In genomic region chr5:117713585-117714198, GRCh38 we compare ENCODE assay signal across 25 cellular contexts.
DNase-seq lines count a peak whose midpoint lies in the region; ATAC-seq, FAIRE-seq and TF ChIP-seq lines count a peak whose summit lies in the region.
"Had no signal": no experiment of that assay in that cellular context is flagged by ENCODE, and none has a peak within 500 bp of the region (broad histone marks: within the 10 kb centered on the region; RNA-seq: fewer than 3 reads in every experiment).

No MANE protein-coding gene starts in this region.

- POLR2A ChIA-PET in H1 (lab: Charles Lee; ENCODE audit: partially characterized antibody), result no interaction called here
- POLR2A ChIA-PET in naive thymus-derived CD4-positive, alpha-beta T cell (lab: Charles Lee), result no interaction called here

- TF ChIP-seq EP300 in H1 (IDR thresholded peaks at IDR 0.05; ENCODE audit: borderline replicate concordance in 1 of 2, low read depth in 2 of 2, low read length in 2 of 2), result peak; percentile 45 to 84; a peak in 1 of 3 replicates

- H3K4me2 ChIP-seq in H1 (ENCODE audit: insufficient read depth in 1 of 2, low read depth in 2 of 2, low read length in 2 of 2), result no peak overlapping the region
- no peak overlapping the region for H3K4me2 ChIP-seq in MM.1S (ENCODE audit: low read depth, low read length)
- H3K4me2 ChIP-seq: A549, neural progenitor cell had no signal

- TF ChIP-seq POLR2A in NB4 (IDR thresholded peaks at IDR 0.05; ENCODE audit: extremely low read depth, insufficient read length) (no peak), H1 (IDR thresholded peaks at IDR 0.05; ENCODE audit: control extremely low read depth in 1 of 2, low read depth in 2 of 2, low read length in 2 of 2) (no peak)

- H3K4me1 Mint-ChIP-seq in naive thymus-derived CD4-positive, alpha-beta T cell, result no peaks in the 10 kb centered on the region
- H3K4me1 Mint-ChIP-seq: activated naive CD8-positive, alpha-beta T cell treated with anti-CD3 and anti-CD28 coated beads, Interleukin-2, amount 10 ng/mL, durations not matched to agents 7 days and 5 days; CD14-positive monocyte; neural progenitor cell had no signal

- TF ChIP-seq CTCF in NB4 (IDR thresholded peaks at IDR 0.05; ENCODE audit: low read depth, low read length), result no peak
- TF ChIP-seq CTCF in H1 (IDR thresholded peaks at IDR 0.05; ENCODE audit: control extremely low read depth in 1 of 3, insufficient read depth in 1 of 3, low read depth in 1 of 3, low read length in 3 of 3), result no peak
- TF ChIP-seq CTCF in MM.1S (IDR thresholded peaks at IDR 0.05; ENCODE audit: low read length), result no peak

- H3K27me3 ChIP-seq in H1 (replicated peaks in 1 of 4; ENCODE audit: control insufficient read depth in 3 of 4, extremely low read depth in 1 of 4, insufficient read depth in 3 of 4, low read length in 3 of 4) (no peaks in the 10 kb centered on the region), MM.1S (replicated peaks; ENCODE audit: insufficient read depth, low read length) (no peaks in the 10 kb centered on the region)
- no peaks in the 10 kb centered on the region for H3K27me3 ChIP-seq in naive thymus-derived CD4-positive, alpha-beta T cell (ENCODE audit: control insufficient read depth in 2 of 2, insufficient read depth in 2 of 2, low read length in 2 of 2)
- H3K27me3 ChIP-seq: gastrocnemius medialis, neural progenitor cell, Peyer's patch, vagina had no signal

- no peak overlapping the region for H2BK12ac ChIP-seq in H1 (ENCODE audit: low read depth, low read length)

- no peak overlapping the region for H3K4me3 Mint-ChIP-seq in naive thymus-derived CD4-positive, alpha-beta T cell
- H3K4me3 Mint-ChIP-seq: activated CD8-positive, alpha-beta T cell treated with anti-CD3 and anti-CD28 coated beads for 36 hours; activated naive CD8-positive, alpha-beta T cell treated with anti-CD3 and anti-CD28 coated beads, Interleukin-2, amount 10 ng/mL, durations not matched to agents 7 days and 5 days; activated T-cell treated with anti-CD3 and anti-CD28 coated beads, Interleukin-2, amount 50 U/mL, for 72 hours; CD14-positive monocyte; effector memory CD8-positive, alpha-beta T cell; neural progenitor cell had no signal

- H3K9me2 ChIP-seq in MM.1S (replicated peaks; ENCODE audit: insufficient read depth, low read length), result no peaks in the 10 kb centered on the region

- H3K79me1 ChIP-seq in H1 (ENCODE audit: low read depth, low read length), result no peaks in the 10 kb centered on the region

- H3K9ac ChIP-seq in H1 (replicated peaks in 1 of 4; ENCODE audit: extremely low read depth in 1 of 4, low read depth in 3 of 4, low read length in 3 of 4), result no peak overlapping the region
- H3K9ac ChIP-seq in MM.1S (ENCODE audit: low read length), result no peak overlapping the region
- H3K9ac ChIP-seq: neural progenitor cell had no signal

- H2BK120ac ChIP-seq in H1 (replicated peaks; ENCODE audit: low read depth, low read length), result no peak overlapping the region

- H4K91ac ChIP-seq in H1 (replicated peaks; ENCODE audit: insufficient read length, low read length), result no peak overlapping the region

- H2AK5ac ChIP-seq in H1 (ENCODE audit: low read depth, low read length), result no peak overlapping the region

- H3K9me3 ChIP-seq in H1 (ENCODE audit: insufficient read depth in 2 of 2, low read depth in 1 of 2, low read length in 1 of 2) (peaks cover 23 to 30% of the 10 kb centered on the region in 2 experiments), MM.1S (replicated peaks; ENCODE audit: insufficient read depth, low read length) (no peaks in the 10 kb centered on the region)
- peaks cover 0 to 18% (median 5%) of the 10 kb centered on the region in 3 experiments for H3K9me3 ChIP-seq in naive thymus-derived CD4-positive, alpha-beta T cell (ENCODE audit: control insufficient read depth in 2 of 3, low read length in 3 of 3)
- H3K9me3 ChIP-seq: gastrocnemius medialis had no signal

- H3K79me2 ChIP-seq in H1 (ENCODE audit: control insufficient read depth in 1 of 2, insufficient read depth in 2 of 2, low read length in 2 of 2) (no peaks in the 10 kb centered on the region), MM.1S (ENCODE audit: low read length) (no peaks in the 10 kb centered on the region)

- H3K4ac ChIP-seq in H1 (replicated peaks; ENCODE audit: insufficient read length, low read depth, low read length), result no peak overlapping the region

- H2AFZ ChIP-seq in H1 (ENCODE audit: low read length), result no peak overlapping the region
- H2AFZ ChIP-seq in MM.1S (ENCODE audit: low read length), result no peak overlapping the region
- H2AFZ ChIP-seq: neural progenitor cell had no signal

- H2BK15ac ChIP-seq in H1 (ENCODE audit: low read length), result no peak overlapping the region

- no peak overlapping the region for H3K27ac ChIP-seq in H1 (ENCODE audit: low read depth, low read length)
- no peak overlapping the region for H3K27ac ChIP-seq in naive thymus-derived CD4-positive, alpha-beta T cell (ENCODE audit: low read depth, low read length)
- H3K27ac ChIP-seq in MM.1S (ENCODE audit: low read length), result no peak overlapping the region
- H3K27ac ChIP-seq: A549, gastrocnemius medialis, neural progenitor cell, Peyer's patch, vagina, WERI-Rb-1 had no signal

- no peaks in the 10 kb centered on the region for H3K4me1 ChIP-seq in H1 (replicated peaks in 1 of 4; ENCODE audit: control insufficient read depth in 3 of 4, insufficient read depth in 4 of 4, low read length in 3 of 4)
- H3K4me1 ChIP-seq in naive thymus-derived CD4-positive, alpha-beta T cell (ENCODE audit: control insufficient read depth in 2 of 2, insufficient read depth in 2 of 2, low read length in 2 of 2), result no peaks in the 10 kb centered on the region
- H3K4me1 ChIP-seq in MM.1S (ENCODE audit: low read length), result no peaks in the 10 kb centered on the region
- H3K4me1 ChIP-seq: A549, gastrocnemius medialis, neural progenitor cell, Peyer's patch, vagina had no signal

- H3K9me3 Mint-ChIP-seq in naive thymus-derived CD4-positive, alpha-beta T cell, result peaks cover 11 to 44% (median 29%) of the 10 kb centered on the region in 11 donors

- no peak overlapping the region for H2BK20ac ChIP-seq in H1 (ENCODE audit: low read length)

- no peaks in the 10 kb centered on the region for H3K23me2 ChIP-seq in H1 (ENCODE audit: low read depth, low read length)

- intact Hi-C loops in naive thymus-derived CD4-positive, alpha-beta T cell (cut with micrococcal nuclease), result no loop called here

- no peak overlapping the region for H3K4me3 ChIP-seq in NB4 (ENCODE audit: low read depth, low read length)
- H3K4me3 ChIP-seq in H1 (ENCODE audit: extremely low read depth in 1 of 4, insufficient read depth in 2 of 4, low read depth in 3 of 4, low read length in 4 of 4), result no peak overlapping the region; a peak in 1 of 8 replicates
- H3K4me3 ChIP-seq in naive thymus-derived CD4-positive, alpha-beta T cell (ENCODE audit: low read length), result peak overlapping the region; percentile 32
- H3K4me3 ChIP-seq in MM.1S (ENCODE audit: low read length), result no peak overlapping the region
- H3K4me3 ChIP-seq: A549, gastrocnemius medialis, lung, neural progenitor cell, Peyer's patch, vagina had no signal

- no peak overlapping the region for H2BK5ac ChIP-seq in H1 (ENCODE audit: low read depth, low read length)

- CTCF ChIA-PET in H1 (lab: Charles Lee; ENCODE audit: partially characterized antibody), result no interaction called here
- CTCF ChIA-PET in naive thymus-derived CD4-positive, alpha-beta T cell (lab: Charles Lee), result no interaction called here

- H3K23ac ChIP-seq in H1 (ENCODE audit: insufficient read length), result no peak overlapping the region

- no peaks in the 10 kb centered on the region for H3K27me3 Mint-ChIP-seq in naive thymus-derived CD4-positive, alpha-beta T cell
- H3K27me3 Mint-ChIP-seq: activated CD8-positive, alpha-beta T cell treated with anti-CD3 and anti-CD28 coated beads for 36 hours; activated naive CD8-positive, alpha-beta T cell treated with anti-CD3 and anti-CD28 coated beads, Interleukin-2, amount 10 ng/mL, durations not matched to agents 7 days and 5 days; effector memory CD8-positive, alpha-beta T cell had no signal

- H3K18ac ChIP-seq in H1 (ENCODE audit: extremely low read depth, low read length), result no peak overlapping the region

- no peak for FAIRE-seq in H1 (lab: Jason Lieb, UNC)
- FAIRE-seq: A549 had no signal

- H4K8ac ChIP-seq in H1 (ENCODE audit: extremely low read depth, insufficient read depth, low read length), result no peak overlapping the region

- DNase-seq in NCI-H1417 (lab: John Stamatoyannopoulos, UW) (peak; percentile 2 to 13 (median 11)), NCI-H1417 treated with DMSO at 0.1 percent for 48 hours (lab: John Stamatoyannopoulos, UW) (no peak), NB4 (ENCODE audit: low read depth) (peak; percentile 19), H1 (ENCODE audit: low read depth in 1 of 2, low spot score in 2 of 2) (peak in 1 of 2 experiments; percentile 52), NCI-H774 (lab: John Stamatoyannopoulos, UW) (no peak), MM.1S (no peak)
- no peak for DNase-seq in naive thymus-derived CD4-positive, alpha-beta T cell
- no peak for DNase-seq in effector CD8-positive, alpha-beta T cell (lab: John Stamatoyannopoulos, UW)
- DNase-seq: activated CD8-positive, alpha-beta T cell treated with anti-CD3 and anti-CD28 coated beads for 36 hours; activated naive CD8-positive, alpha-beta T cell treated with anti-CD3 and anti-CD28 coated beads, Interleukin-2, amount 10 ng/mL, durations not matched to agents 7 days and 5 days; central memory CD4-positive, alpha-beta T cell; effector memory CD8-positive, alpha-beta T cell; gastrocnemius medialis; NCI-H187; NCI-H524 treated with DMSO at 0.1 percent for 48 hours; Peyer's patch; stimulated activated CD4-positive, alpha-beta T cell treated with anti-CD3 and anti-CD28 coated beads, Interleukin-2, amount 100 ng/mL, for 24 hours; WERI-Rb-1 had no signal

- H4K5ac ChIP-seq in H1 (ENCODE audit: insufficient read length, low read depth, low read length), result no peak overlapping the region

- H3K36me3 ChIP-seq in H1 (ENCODE audit: control insufficient read depth in 2 of 4, insufficient read depth in 4 of 4, low read length in 3 of 4) (peaks cover 0 to 3% (median 0%) of the 10 kb centered on the region in 4 experiments; a peak in 1 of 8 replicates), MM.1S (replicated peaks; ENCODE audit: insufficient read depth, low read length) (no peaks in the 10 kb centered on the region)
- H3K36me3 ChIP-seq in naive thymus-derived CD4-positive, alpha-beta T cell (ENCODE audit: control insufficient read depth in 2 of 3, insufficient read depth in 3 of 3, low read length in 3 of 3), result no peaks in the 10 kb centered on the region
- H3K36me3 ChIP-seq: gastrocnemius medialis, neural progenitor cell, Peyer's patch, vagina, WERI-Rb-1 had no signal

- no peaks in the 10 kb centered on the region for H3F3A ChIP-seq in MM.1S (ENCODE audit: insufficient read depth, low read length)

- H3K14ac ChIP-seq in H1 (ENCODE audit: insufficient read length), result no peak overlapping the region

- H3K36me3 Mint-ChIP-seq in naive thymus-derived CD4-positive, alpha-beta T cell, result peaks cover 0 to 8% (median 6%) of the 10 kb centered on the region in 5 donors
- H3K36me3 Mint-ChIP-seq: activated naive CD8-positive, alpha-beta T cell treated with anti-CD3 and anti-CD28 coated beads, Interleukin-2, amount 10 ng/mL, durations not matched to agents 7 days and 5 days; CD14-positive monocyte had no signal

- no peaks in the 10 kb centered on the region for H4K20me1 ChIP-seq in H1 (replicated peaks in 1 of 2; ENCODE audit: control insufficient read depth in 1 of 2, insufficient read depth in 2 of 2, low read length in 2 of 2)
- H4K20me1 ChIP-seq in MM.1S (ENCODE audit: insufficient read depth, low read length), result no peaks in the 10 kb centered on the region

- no peak overlapping the region for H3K27ac Mint-ChIP-seq in naive thymus-derived CD4-positive, alpha-beta T cell
- H3K27ac Mint-ChIP-seq: activated CD8-positive, alpha-beta T cell treated with anti-CD3 and anti-CD28 coated beads for 36 hours; activated naive CD8-positive, alpha-beta T cell treated with anti-CD3 and anti-CD28 coated beads, Interleukin-2, amount 10 ng/mL, durations not matched to agents 7 days and 5 days; activated T-cell treated with anti-CD3 and anti-CD28 coated beads, Interleukin-2, amount 50 U/mL, for 72 hours; CD14-positive monocyte; effector memory CD8-positive, alpha-beta T cell; neural progenitor cell had no signal

- no peak overlapping the region for H3K56ac ChIP-seq in H1 (replicated peaks; ENCODE audit: insufficient read length, low read depth, low read length)

- TF ChIP-seq RAD21 in H1 (IDR thresholded peaks at IDR 0.05 in 1 of 2, conservative IDR thresholded peaks at IDR 0.05 in 1 of 2; ENCODE audit: low read depth in 2 of 2, low read length in 2 of 2), result no peak

- ATAC-seq in naive thymus-derived CD4-positive, alpha-beta T cell, result no peak
- ATAC-seq: A549; activated CD8-positive, alpha-beta T cell treated with anti-CD3 and anti-CD28 coated beads for 36 hours; activated T-cell treated with anti-CD3 and anti-CD28 coated beads, Interleukin-2, amount 50 U/mL, for 72 hours; effector memory CD8-positive, alpha-beta T cell; gastrocnemius medialis; sciatic nerve had no signal

- 77% methylated on average over 3 of the region's 3 CpGs; no CpG with 5 or more reads in 1 of the 2 experiments for whole genome bisulfite sequencing in H1 (ENCODE audit: extremely low coverage in 1 of 2, insufficient coverage in 1 of 2, insufficient read length in 1 of 2, insufficient replicate concordance in 2 of 2, low coverage in 1 of 2, low lambda C conversion rate in 2 of 2, missing lambda C conversion rate in 1 of 2), 2 experiments

Comparison
In these comparisons a context has a peak if more than half of its experiments do, and no peak if none do; other contexts are left out.
1. DNase-seq: peak in NCI-H1417 (3 of 3) and NB4 (single experiment); none in NCI-H1417 treated with DMSO at 0.1 percent for 48 hours (single experiment), naive thymus-derived CD4-positive, alpha-beta T cell (0 of 9), effector CD8-positive, alpha-beta T cell (single experiment), NCI-H774 (single experiment) and MM.1S (single experiment).